21 cellular contexts compared by ENCODE assay signal in the genomic region with DNA sequence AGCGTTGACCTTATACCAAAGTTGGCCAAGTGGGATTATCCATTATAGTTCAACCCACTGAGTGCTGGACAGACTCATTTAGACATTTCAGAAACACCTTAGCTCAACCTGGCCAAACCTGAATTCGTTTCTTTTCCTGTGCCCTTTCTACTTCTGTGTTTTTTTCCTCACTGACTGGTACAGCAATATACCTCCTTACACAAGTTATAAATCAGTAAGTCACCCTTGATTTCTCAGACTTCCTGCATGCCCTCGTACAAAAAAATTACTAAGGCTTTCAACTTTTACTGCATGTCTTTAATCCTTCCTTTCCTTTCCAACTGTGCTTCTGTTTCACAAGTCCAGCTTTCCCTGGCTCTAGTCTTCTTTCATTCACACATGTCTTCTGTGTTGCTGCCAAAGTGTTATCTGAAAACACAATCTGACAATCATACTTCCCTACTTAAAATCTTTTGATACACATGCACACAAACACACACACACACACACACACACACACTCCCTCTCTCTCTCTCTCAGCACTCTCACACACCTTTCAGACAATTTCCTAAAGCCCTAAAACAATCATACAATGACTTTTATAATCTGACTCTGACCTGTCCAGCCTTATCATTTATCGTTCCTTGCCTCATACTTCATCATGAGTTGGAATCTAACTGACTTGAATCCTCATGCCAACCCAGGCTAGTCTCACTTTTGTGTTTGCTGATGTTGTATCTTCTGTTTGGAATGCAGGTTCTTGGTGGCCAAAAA.
DNase-seq lines count a peak whose midpoint lies in the region; ATAC-seq and TF ChIP-seq lines count a peak whose summit lies in the region.
"Had no signal": no experiment of that assay in that cellular context is flagged by ENCODE, and none has a peak within 500 bp of the region (broad histone marks: within the 10 kb centered on the region; RNA-seq: fewer than 3 reads in every experiment).

No MANE protein-coding gene starts in this region.

- DNase-seq in AG09309 (ENCODE audit: low read depth), result peak; percentile 20
- peak; percentile 35 for DNase-seq in LNCaP clone FGC (ENCODE audit: low read depth)
- DNase-seq in iris pigment epithelial cell (ENCODE audit: low read depth), result peak; percentile 9
- DNase-seq in retinal pigment epithelial cell (ENCODE audit: low read depth), result peak; percentile 19
- DNase-seq in RWPE1 (ENCODE audit: low spot score), result no peak
- DNase-seq in SW 1271 (lab: John Stamatoyannopoulos, UW), result no peak
- DNase-seq: CD4-positive, alpha-beta memory T cell; COR-L47; DMS53; Karpas-422; NCI-H1092 treated with DMSO at 0.1 percent for 48 hours; NCI-H1436; NCI-H187; NCI-H2171 treated with DMSO at 0.1 percent for 48 hours; NCI-H446 treated with DMSO at 0.1 percent for 48 hours; NCI-H526; PC-9; SHP77 had no signal

- ATAC-seq in HG03378 (IDR thresholded peaks at IDR 0.05; ENCODE audit: unreplicated experiment), result no peak
- ATAC-seq: HCT116, HepG2 had no signal

- no peak overlapping the region for H3K27ac ChIP-seq in RWPE1
- H3K27ac ChIP-seq: PC-9 had no signal

- H3K4me3 ChIP-seq in AG09309 (ENCODE audit: control insufficient read depth, low read depth, low read length) (no peak overlapping the region), LNCaP clone FGC (ENCODE audit: low read depth, low read length) (no peak overlapping the region), retinal pigment epithelial cell (ENCODE audit: low read length) (no peak overlapping the region)
- H3K4me3 ChIP-seq: PC-9 had no signal

- POLR2A ChIA-PET in RWPE1 (lab: Yijun Ruan, JAX; ENCODE audit: low non-redundant PET), result no interaction called here

- CTCF ChIA-PET in RWPE1 (lab: Yijun Ruan, JAX), result no interaction called here

- no peak for TF ChIP-seq CTCF in AG09309 (IDR thresholded peaks at IDR 0.05; ENCODE audit: control insufficient read depth, insufficient read depth, low read depth, low read length, missing control alignments)
- no peak for TF ChIP-seq CTCF in LNCaP clone FGC (IDR thresholded peaks at IDR 0.05; ENCODE audit: control insufficient read depth, extremely low read depth, insufficient read depth)
- no peak for TF ChIP-seq CTCF in retinal pigment epithelial cell (conservative IDR thresholded peaks at IDR 0.05; ENCODE audit: low read depth, low read length)
- no peak for TF ChIP-seq CTCF in RWPE1 (conservative IDR thresholded peaks at IDR 0.05; ENCODE audit: low read depth)

Comparison
In these comparisons a context has a peak if more than half of its experiments do, and no peak if none do; other contexts are left out.
1. DNase-seq: peak in AG09309 (single experiment), LNCaP clone FGC (single experiment), iris pigment epithelial cell (single experiment) and retinal pigment epithelial cell (single experiment); none in RWPE1 (single experiment) and SW 1271 (0 of 2).